In genomic region chr14:69247691-69248440, GRCh38 we compare ENCODE assay signal across 10 cellular contexts. TPM values are rescaled to one million over a fixed set of nuclear protein-coding genes. Genes with fewer than 3 reads are reported as not detected.
DNase-seq lines count a peak whose midpoint lies in the region; ATAC-seq and TF ChIP-seq lines count a peak whose summit lies in the region.
"Had no signal": no experiment of that assay in that cellular context is flagged by ENCODE, and none has a peak within 500 bp of the region (broad histone marks: within the 10 kb centered on the region; RNA-seq: fewer than 3 reads in every experiment).

No MANE protein-coding gene starts in this region.

- no peaks in the 10 kb centered on the region for H3K27me3 ChIP-seq in effector memory CD4-positive, alpha-beta T cell (replicated peaks; ENCODE audit: control insufficient read depth, insufficient read depth, low read length, poor library complexity, severe bottlenecking)

- no peaks in the 10 kb centered on the region for H3K4me1 ChIP-seq in effector memory CD4-positive, alpha-beta T cell (ENCODE audit: control insufficient read depth, insufficient read depth, low read length, poor library complexity, severe bottlenecking)

- ATAC-seq in left ventricle myocardium superior (peak; percentile 88), HG02870 (IDR thresholded peaks at IDR 0.05; ENCODE audit: unreplicated experiment) (no peak)
- ATAC-seq: T-helper 17 cell had no signal

- no peak overlapping the region for H3K4me3 ChIP-seq in WI38 (ENCODE audit: low read depth, low read length)
- H3K4me3 ChIP-seq in effector memory CD4-positive, alpha-beta T cell (ENCODE audit: insufficient read depth, low read depth, low read length, poor library complexity, severe bottlenecking): no peak overlapping the region

- intact Hi-C loops in left ventricle myocardium superior (cut with micrococcal nuclease): no loop called here

- H3K9me3 ChIP-seq in effector memory CD4-positive, alpha-beta T cell (ENCODE audit: control insufficient read depth, low read length): no peaks in the 10 kb centered on the region

- no peak overlapping the region for H3K27ac ChIP-seq in effector memory CD4-positive, alpha-beta T cell (ENCODE audit: insufficient read depth, low read length, poor library complexity, severe bottlenecking)

- H3K36me3 ChIP-seq in effector memory CD4-positive, alpha-beta T cell (ENCODE audit: control insufficient read depth, insufficient read depth, low read length): no peaks in the 10 kb centered on the region

- DNase-seq in GM04503 (ENCODE audit: low read depth): peak; percentile 93
- DNase-seq in left ventricle myocardium superior: no peak
- peak; percentile 92 for DNase-seq in stromal cell of bone marrow (ENCODE audit: low read depth)
- DNase-seq in NCI-H1105 treated with DMSO at 0.1 percent for 48 hours (lab: John Stamatoyannopoulos, UW): no peak
- DNase-seq in SIG-M5 (lab: John Stamatoyannopoulos, UW): no peak
- no peak for DNase-seq in effector memory CD4-positive, alpha-beta T cell
- DNase-seq: NCI-H345, T-helper 17 cell had no signal

- TF ChIP-seq CTCF in WI38 (IDR thresholded peaks at IDR 0.05; ENCODE audit: low read depth, low read length): peak; percentile 11; the same call in 1 of the 2 replicates

RNA-seq across cellular contexts. Expression of gene GALNT16, which starts 12.1 kb away (rescaled TPM):
- total RNA-seq in left ventricle myocardium superior: 101 TPM

RNA-seq across cellular contexts. Expression of gene EXD2, which starts 56.6 kb away (rescaled TPM):
- 17.7 TPM for total RNA-seq in left ventricle myocardium superior

Comparison
In these comparisons a context has a peak if more than half of its experiments do, and no peak if none do; other contexts are left out.
1. DNase-seq: peak in GM04503 (single experiment) and stromal cell of bone marrow (single experiment); none in left ventricle myocardium superior (single experiment), NCI-H1105 treated with DMSO at 0.1 percent for 48 hours (single experiment), SIG-M5 (single experiment) and effector memory CD4-positive, alpha-beta T cell (0 of 3).